19 cellular contexts compared by ENCODE assay signal in genomic region chr6:19848465-19848864, GRCh38. TPM values are rescaled to one million over a fixed set of nuclear protein-coding genes. Genes with fewer than 3 reads are reported as not detected.
"Had no signal": no experiment of that assay in that cellular context is flagged by ENCODE, and none has a peak within 500 bp of the region (broad histone marks: within the 10 kb centered on the region; RNA-seq: fewer than 3 reads in every experiment).

No MANE protein-coding gene starts in this region.

- H3K4me3 ChIP-seq: adrenal gland, heart right ventricle, lower lobe of right lung, tibial nerve had no signal

- H3K36me3 Mint-ChIP-seq: activated naive CD4-positive, alpha-beta T cell treated with anti-CD3 and anti-CD28 coated beads, Interleukin-2, amount 50 U/mL, for 24 hours had no signal

- H3K27me3 ChIP-seq: adrenal gland, tibial nerve had no signal

- H3K9me3 Mint-ChIP-seq: activated CD4-positive, alpha-beta T cell treated with anti-CD3 and anti-CD28 coated beads, Interleukin-2, amount 10 ng/mL, durations not matched to agents 24 days and 14 days; activated naive CD4-positive, alpha-beta T cell treated with anti-CD3 and anti-CD28 coated beads, Interleukin-2, amount 50 U/mL, for 24 hours had no signal

- H3K4me1 ChIP-seq: adrenal gland had no signal

- FAIRE-seq: frontal cortex had no signal

- H3K4me3 Mint-ChIP-seq: activated CD4-positive, alpha-beta T cell treated with anti-CD3 and anti-CD28 coated beads, Interleukin-2, amount 10 ng/mL, durations not matched to agents 24 days and 14 days; activated CD8-positive, alpha-beta T cell treated with anti-CD3 and anti-CD28 coated beads, Interleukin-2, amount 10 ng/mL, durations not matched to agents 7 days and 5 days; activated naive CD4-positive, alpha-beta T cell treated with anti-CD3 and anti-CD28 coated beads, Interleukin-2, amount 50 U/mL, for 24 hours had no signal

- H3K36me3 ChIP-seq: adrenal gland, heart right ventricle, lower lobe of right lung had no signal

- H3K27ac ChIP-seq: adrenal gland, heart right ventricle had no signal

- H3K27ac Mint-ChIP-seq: activated CD4-positive, alpha-beta T cell treated with anti-CD3 and anti-CD28 coated beads, Interleukin-2, amount 10 ng/mL, durations not matched to agents 24 days and 14 days; activated CD8-positive, alpha-beta T cell treated with anti-CD3 and anti-CD28 coated beads, Interleukin-2, amount 10 ng/mL, durations not matched to agents 7 days and 5 days; activated naive CD4-positive, alpha-beta T cell treated with anti-CD3 and anti-CD28 coated beads, Interleukin-2, amount 50 U/mL, for 24 hours had no signal

- DNase-seq: activated CD4-positive, alpha-beta T cell treated with anti-CD3 and anti-CD28 coated beads, Interleukin-2, amount 10 ng/mL, durations not matched to agents 24 days and 14 days; activated CD4-positive, CD25-positive, alpha-beta regulatory T cell; activated CD8-positive, alpha-beta memory T cell treated with anti-CD3 and anti-CD28 coated beads, Interleukin-2, amount 50 U/mL, for 4 hours; activated CD8-positive, alpha-beta T cell treated with anti-CD3 and anti-CD28 coated beads, Interleukin-2, amount 10 ng/mL, durations not matched to agents 7 days and 5 days; activated effector memory CD4-positive, alpha-beta T cell treated with anti-CD3 and anti-CD28 coated beads, Interleukin-2, amount 50 U/mL, for 16 hours; activated T-cell treated with anti-CD3 and anti-CD28 coated beads, Interleukin-2, amount 50 U/mL, for 48 hours; adrenal gland; caudate nucleus; cortex of kidney; effector CD8-positive, alpha-beta T cell; heart right ventricle; left cardiac atrium; lower lobe of right lung; stimulated activated CD4-positive, alpha-beta T cell treated with anti-CD3 and anti-CD28 coated beads, Interleukin-12 subunit alpha, Interleukin-12 subunit beta, amount 100 ng/mL, for 4 hours; stimulated activated CD4-positive, alpha-beta T cell treated with anti-CD3 and anti-CD28 coated beads, Interleukin-2, amount 100 ng/mL, for 24 hours; T-helper 2 cell had no signal

- H3K9me3 ChIP-seq: adrenal gland, heart right ventricle, lower lobe of right lung, tibial nerve had no signal

- H3K4me1 Mint-ChIP-seq: activated CD4-positive, alpha-beta T cell treated with anti-CD3 and anti-CD28 coated beads, Interleukin-2, amount 10 ng/mL, durations not matched to agents 24 days and 14 days; activated naive CD4-positive, alpha-beta T cell treated with anti-CD3 and anti-CD28 coated beads, Interleukin-2, amount 50 U/mL, for 24 hours had no signal

RNA-seq across cellular contexts. Expression of gene ID4, which starts 11.3 kb away (rescaled TPM):
- total RNA-seq: activated CD4-positive, alpha-beta T cell treated with anti-CD3 and anti-CD28 coated beads, Interleukin-2, amount 10 ng/mL, durations not matched to agents 24 days and 14 days; activated CD8-positive, alpha-beta T cell treated with anti-CD3 and anti-CD28 coated beads, Interleukin-2, amount 10 ng/mL, durations not matched to agents 7 days and 5 days had no signal
